8 cellular contexts compared by ENCODE assay signal in genomic region chr2:39266139-39266805, GRCh38. TPM values are rescaled to one million over a fixed set of nuclear protein-coding genes. Genes with fewer than 3 reads are reported as not detected.
DNase-seq lines count a peak whose midpoint lies in the region; ATAC-seq and TF ChIP-seq lines count a peak whose summit lies in the region.

No MANE protein-coding gene starts in this region.

- no peak overlapping the region for H3K27ac ChIP-seq in right atrium auricular region

- H3K27me3 ChIP-seq in right atrium auricular region: no peaks in the 10 kb centered on the region

- H3K36me3 Mint-ChIP-seq in T-helper 2 cell treated with Interferon-gamma antibody and Interleukin-4, amounts not matched to agents 5 μg/mL and 100 μg/mL, for 36 hours (ENCODE audit: low read depth): peaks cover 6% of the 10 kb centered on the region
- peaks cover 7% of the 10 kb centered on the region for H3K36me3 Mint-ChIP-seq in stimulated activated memory B cell treated with anti-CD40 and anti-IgM and Interleukin-4, amounts not matched to agents 10 μg/mL and 1 μg/mL and 100 μg/mL, for 72 hours

- no peak overlapping the region for H3K4me3 ChIP-seq in right atrium auricular region

- H3K9me3 Mint-ChIP-seq in T-helper 2 cell treated with Interferon-gamma antibody and Interleukin-4, amounts not matched to agents 5 μg/mL and 100 μg/mL, for 36 hours: no peaks in the 10 kb centered on the region
- H3K9me3 Mint-ChIP-seq in stimulated activated memory B cell treated with anti-CD40 and anti-IgM and Interleukin-4, amounts not matched to agents 10 μg/mL and 1 μg/mL and 100 μg/mL, for 72 hours: no peaks in the 10 kb centered on the region

- H3K4me1 ChIP-seq in right atrium auricular region: no peaks in the 10 kb centered on the region

- ATAC-seq in Right ventricle myocardium superior (ENCODE audit: poor library complexity) (peak; percentile 18), HG03025 (IDR thresholded peaks at IDR 0.05; ENCODE audit: low FRiP score, unreplicated experiment) (peak; percentile 68)
- peak; percentile 90 for ATAC-seq in stimulated activated memory B cell treated with anti-CD40 and anti-IgM and Interleukin-4, amounts not matched to agents 10 μg/mL and 1 μg/mL and 100 μg/mL, for 72 hours

- DNase-seq in Right ventricle myocardium superior: no peak
- DNase-seq in right atrium auricular region (ENCODE audit: low spot score): no peak
- DNase-seq in T-helper 2 cell treated with Interferon-gamma antibody and Interleukin-4, amounts not matched to agents 5 μg/mL and 100 μg/mL, for 36 hours (ENCODE audit: low spot score): no peak
- DNase-seq in anterior cingulate cortex (lab: John Stamatoyannopoulos, UW): no peak
- no peak for DNase-seq in activated CD4-positive, alpha-beta T cell treated with anti-CD3 and anti-CD28 coated beads, Interleukin-2, amount 50 U/mL, for 1 hour
- DNase-seq in NCI-H446 treated with DMSO at 0.1 percent for 48 hours (lab: John Stamatoyannopoulos, UW): no peak

- H3K36me3 ChIP-seq in right atrium auricular region: peaks cover 19% of the 10 kb centered on the region

- no peak overlapping the region for H3K27ac Mint-ChIP-seq in T-helper 2 cell treated with Interferon-gamma antibody and Interleukin-4, amounts not matched to agents 5 μg/mL and 100 μg/mL, for 36 hours
- peak overlapping the region; percentile 67 for H3K27ac Mint-ChIP-seq in stimulated activated memory B cell treated with anti-CD40 and anti-IgM and Interleukin-4, amounts not matched to agents 10 μg/mL and 1 μg/mL and 100 μg/mL, for 72 hours

- no peak for TF ChIP-seq CTCF in right atrium auricular region (IDR thresholded peaks at IDR 0.05)

- peaks cover 14% of the 10 kb centered on the region for H3K4me1 Mint-ChIP-seq in T-helper 2 cell treated with Interferon-gamma antibody and Interleukin-4, amounts not matched to agents 5 μg/mL and 100 μg/mL, for 36 hours (ENCODE audit: low read depth)
- peaks cover 20% of the 10 kb centered on the region for H3K4me1 Mint-ChIP-seq in stimulated activated memory B cell treated with anti-CD40 and anti-IgM and Interleukin-4, amounts not matched to agents 10 μg/mL and 1 μg/mL and 100 μg/mL, for 72 hours

- intact Hi-C loops in Right ventricle myocardium superior (cut with DNase I): no loop called here

- H3K9me3 ChIP-seq in right atrium auricular region: no peaks in the 10 kb centered on the region

- no peaks in the 10 kb centered on the region for H3K27me3 Mint-ChIP-seq in T-helper 2 cell treated with Interferon-gamma antibody and Interleukin-4, amounts not matched to agents 5 μg/mL and 100 μg/mL, for 36 hours (ENCODE audit: low read depth)
- H3K27me3 Mint-ChIP-seq in stimulated activated memory B cell treated with anti-CD40 and anti-IgM and Interleukin-4, amounts not matched to agents 10 μg/mL and 1 μg/mL and 100 μg/mL, for 72 hours: no peaks in the 10 kb centered on the region

- H3K4me3 Mint-ChIP-seq in T-helper 2 cell treated with Interferon-gamma antibody and Interleukin-4, amounts not matched to agents 5 μg/mL and 100 μg/mL, for 36 hours: peak overlapping the region; percentile 0
- H3K4me3 Mint-ChIP-seq in stimulated activated memory B cell treated with anti-CD40 and anti-IgM and Interleukin-4, amounts not matched to agents 10 μg/mL and 1 μg/mL and 100 μg/mL, for 72 hours: peak overlapping the region; percentile 2

RNA-seq across cellular contexts. Expression of gene CDKL4, which starts 22.5 kb away (rescaled TPM):
- total RNA-seq in Right ventricle myocardium superior: not detected
- total RNA-seq in right atrium auricular region: under 1 TPM; 0.79 to 0.89 TPM

Comparison
In these comparisons a context has a peak if more than half of its experiments do, and no peak if none do; other contexts are left out.
1. ATAC-seq: peak in every context shown above with its lines; median percentile 90 in stimulated activated memory B cell treated with anti-CD40 and anti-IgM and Interleukin-4, amounts not matched to agents 10 μg/mL and 1 μg/mL and 100 μg/mL, for 72 hours; 68 in HG03025; 18 in Right ventricle myocardium superior.